2 cellular contexts compared by ENCODE assay signal in genomic region chr2:23420091-23420839, GRCh38.
TF ChIP-seq lines count a peak whose summit lies in the region.

No MANE protein-coding gene starts in this region.

TF ChIP-seq in IMR-90, 13 proteins besides CTCF, POLR2A, EP300 and RAD21:
- TF ChIP-seq BHLHE40 (IDR thresholded peaks at IDR 0.05; ENCODE audit: low read depth, low read length) (no peak), ELK1 (IDR thresholded peaks at IDR 0.05; ENCODE audit: borderline replicate concordance, low read depth, low read length) (no peak), MAZ (IDR thresholded peaks at IDR 0.05; ENCODE audit: borderline replicate concordance, low read depth, low read length) (no peak), MAFK (IDR thresholded peaks at IDR 0.05; ENCODE audit: low read depth, low read length) (no peak), SMC3 (IDR thresholded peaks at IDR 0.05; ENCODE audit: low read depth, low read length) (no peak), FOS (IDR thresholded peaks at IDR 0.05; ENCODE audit: low read depth, low read length) (no peak)

TF ChIP-seq in H1, 55 proteins besides CTCF, POLR2A, EP300 and RAD21:
- TF ChIP-seq ATF3 (IDR thresholded peaks at IDR 0.05; ENCODE audit: insufficient read depth, low read depth, low read length) (no peak), CTBP2 (IDR thresholded peaks at IDR 0.05; ENCODE audit: borderline replicate concordance, insufficient read depth, insufficient read length, low read length) (no peak), USF2 (IDR thresholded peaks at IDR 0.05; ENCODE audit: low read length) (no peak), SIN3A (conservative IDR thresholded peaks at IDR 0.05 in 1 of 2, IDR thresholded peaks at IDR 0.05 in 1 of 2; ENCODE audit: low read depth in 1 of 2, low read length in 2 of 2) (no peak), SP2 (IDR thresholded peaks at IDR 0.05; ENCODE audit: low read length) (no peak), SP4 (IDR thresholded peaks at IDR 0.05; ENCODE audit: low read length) (no peak), NRF1 (IDR thresholded peaks at IDR 0.05; ENCODE audit: low read depth, low read length) (no peak)
